In the genomic region with DNA sequence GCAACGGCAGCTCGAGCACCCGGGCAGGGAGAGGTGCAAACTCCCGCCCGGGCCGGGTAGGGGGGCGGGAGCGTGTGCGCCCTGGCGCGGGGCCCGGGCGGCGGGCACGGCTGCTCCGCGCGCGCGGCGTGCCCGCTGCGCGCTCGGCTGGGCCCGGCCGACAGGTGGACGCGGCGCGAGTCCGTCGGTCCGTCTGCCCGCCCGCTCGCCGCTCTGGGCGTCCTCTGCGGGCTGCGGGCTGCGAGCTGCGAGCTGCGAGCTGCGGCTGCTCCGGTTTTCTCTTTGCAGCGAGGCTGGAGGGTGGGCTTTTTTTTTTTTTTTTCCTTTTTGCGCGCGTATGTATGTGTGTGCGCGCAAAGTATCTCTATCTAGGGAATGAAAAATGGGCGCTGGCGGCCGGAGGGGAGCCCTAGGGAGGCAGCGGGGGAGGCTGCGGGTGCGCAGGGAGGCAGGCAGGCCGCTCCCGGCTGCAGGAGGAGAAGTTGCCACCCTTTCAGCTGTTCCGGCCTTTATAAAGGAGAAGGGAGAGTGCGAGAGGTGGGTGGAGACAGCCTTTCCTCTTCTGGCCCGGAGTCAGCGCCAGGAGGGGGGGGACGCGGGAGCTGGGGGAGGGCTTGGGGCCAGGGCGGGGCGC, we compare ENCODE assay signal across 8 cellular contexts. TPM values are rescaled to one million over a fixed set of nuclear protein-coding genes. Genes with fewer than 3 reads are reported as not detected.
A peak's percentile ranks its signal among the peaks of the same experiment; 100 is the strongest.
DNase-seq lines count a peak whose midpoint lies in the region; ATAC-seq and TF ChIP-seq lines count a peak whose summit lies in the region.

A gene (minus strand): TSS at position 487 of the 634 bp plus-strand sequence. CDS start 1,019 bp downstream, outside the sequence.

- H3K4me1 ChIP-seq in A673 (ENCODE audit: insufficient read depth, low read length, poor library complexity, severe bottlenecking): peaks cover 18% of the 10 kb centered on the region
- H3K4me1 ChIP-seq in H9 (ENCODE audit: insufficient read depth, low read length): no peaks in the 10 kb centered on the region
- peaks cover 88% of the 10 kb centered on the region for H3K4me1 ChIP-seq in left ventricle myocardium inferior
- peaks cover 47% of the 10 kb centered on the region for H3K4me1 ChIP-seq in psoas muscle

- no peaks in the 10 kb centered on the region for H3K79me2 ChIP-seq in H9 (ENCODE audit: insufficient read depth, low read length)

- H3K9me3 ChIP-seq in A673 (ENCODE audit: low read depth, low read length, poor library complexity, severe bottlenecking) (no peaks in the 10 kb centered on the region), H9 (ENCODE audit: control insufficient read depth, low read depth, low read length) (no peaks in the 10 kb centered on the region), left ventricle myocardium inferior (replicated peaks) (no peaks in the 10 kb centered on the region), psoas muscle (no peaks in the 10 kb centered on the region)

- DNase-seq in A673 (ENCODE audit: low spot score) (peak; percentile 27), H9 (no peak), left ventricle myocardium inferior (peak; percentile 63), psoas muscle (peak in 1 of 2 donors; percentile 68), foreskin melanocyte (no peak), SKM-1 (lab: John Stamatoyannopoulos, UW; ENCODE audit: unreplicated experiment) (no peak)
- no peak for DNase-seq in activated naive CD8-positive, alpha-beta T cell treated with anti-CD3 and anti-CD28 coated beads for 36 hours

- H3K23ac ChIP-seq in H9 (ENCODE audit: insufficient read length, low read depth, low read length): no peak within 1 kb of the TSS

- POLR2A ChIA-PET in A673 (lab: Charles Lee; ENCODE audit: low non-redundant PET): no interaction called here

- ATAC-seq in psoas muscle: peak; percentile 25 to 41 (median 38)
- no peak for ATAC-seq in GM19467 (IDR thresholded peaks at IDR 0.05; ENCODE audit: unreplicated experiment)

- H2BK5ac ChIP-seq in H9 (ENCODE audit: insufficient read length, low read length): no peak within 1 kb of the TSS

- H4K20me1 ChIP-seq in H9 (ENCODE audit: control insufficient read depth, insufficient read depth, insufficient read length): peaks cover 4% of the 10 kb centered on the region

- intact Hi-C loops in A673 (cut with micrococcal nuclease; ENCODE audit: unreplicated experiment): loop anchor here (10.0 kb wide), 1 partner anchor 70 kb away; no protein-coding TSS in a partner anchor
- intact Hi-C loops in left ventricle myocardium inferior (cut with micrococcal nuclease): no loop called here
- intact Hi-C loops in psoas muscle (cut with DNase I): loop anchor here (5.0 kb wide), 3 partner anchors 33 to 68 kb away; no protein-coding TSS in a partner anchor

- no peak within 1 kb of the TSS for H2AFZ ChIP-seq in H9 (ENCODE audit: low read length)

- no peak within 1 kb of the TSS for H3K9ac ChIP-seq in H9 (ENCODE audit: extremely low read depth, insufficient read length, low read length)

- BruUV-seq in A673 (replicated peaks; lab: Mats Ljungman, UMichigan): no TSS peak

- no CpG with 5 or more reads among the region's 68 CpGs for WGBS in H9 (ENCODE audit: extremely low coverage, insufficient read length, low lambda C conversion rate)
- WGBS in psoas muscle, 3 donors: 0 to 1% (median 1%) methylated on average over 28 to 67 of the region's 68 CpGs

- H2BK12ac ChIP-seq in H9 (ENCODE audit: insufficient read length, low read depth, low read length): no peak within 1 kb of the TSS

- H3K14ac ChIP-seq in H9 (ENCODE audit: insufficient read depth, low read length): no peak within 1 kb of the TSS; the same call in 1 of the 2 replicates

- peaks cover 85% of the 10 kb centered on the region for H3K27me3 Mint-ChIP-seq in H9 (ENCODE audit: low read depth)
- H3K27me3 Mint-ChIP-seq in activated naive CD8-positive, alpha-beta T cell treated with anti-CD3 and anti-CD28 coated beads for 36 hours: peaks cover 49% of the 10 kb centered on the region

- H3K9me3 Mint-ChIP-seq in H9: peaks cover 4% of the 10 kb centered on the region in 2 experiments; a peak in 3 of 5 replicates
- no peaks in the 10 kb centered on the region for H3K9me3 Mint-ChIP-seq in activated naive CD8-positive, alpha-beta T cell treated with anti-CD3 and anti-CD28 coated beads for 36 hours

- H3K36me3 Mint-ChIP-seq in H9 (ENCODE audit: insufficient read depth in 1 of 3, low read depth in 3 of 3): peaks cover 0 to 3% (median 2%) of the 10 kb centered on the region in 3 experiments; a peak in 2 of 7 replicates
- no peaks in the 10 kb centered on the region for H3K36me3 Mint-ChIP-seq in activated naive CD8-positive, alpha-beta T cell treated with anti-CD3 and anti-CD28 coated beads for 36 hours

- H3K4me2 ChIP-seq in H9 (ENCODE audit: insufficient read depth, insufficient read length, low read length): peak within 1 kb of the TSS; percentile 18

- no peak within 1 kb of the TSS for H3K56ac ChIP-seq in H9 (ENCODE audit: insufficient read length, low read depth, low read length)

- H3K79me1 ChIP-seq in H9 (ENCODE audit: insufficient read depth, low read depth, low read length, poor library complexity, severe bottlenecking): no peaks in the 10 kb centered on the region

- CTCF ChIA-PET in A673 (lab: Charles Lee): interaction anchor here (0.5 to 0.7 kb wide), 2 partner anchors 127 to 270 kb away, joined by 4 to 5 read pairs; no protein-coding TSS in a partner anchor

- H4K8ac ChIP-seq in H9 (replicated peaks; ENCODE audit: insufficient read length, low read depth, low read length): no peak within 1 kb of the TSS

- H4K5ac ChIP-seq in H9 (ENCODE audit: insufficient read length, low read depth, low read length): no peak within 1 kb of the TSS

- no peak within 1 kb of the TSS for H3K27ac Mint-ChIP-seq in H9
- no peak within 1 kb of the TSS for H3K27ac Mint-ChIP-seq in activated naive CD8-positive, alpha-beta T cell treated with anti-CD3 and anti-CD28 coated beads for 36 hours

- H3K27me3 ChIP-seq in A673 (replicated peaks; ENCODE audit: insufficient read depth, low read depth, low read length, poor library complexity) (peaks cover 50% of the 10 kb centered on the region), H9 (ENCODE audit: insufficient read depth, low read length) (peaks cover 19% of the 10 kb centered on the region), left ventricle myocardium inferior (ENCODE audit: low read depth) (peaks cover 13% of the 10 kb centered on the region), psoas muscle (ENCODE audit: insufficient read depth in 3 of 3, low read length in 2 of 3) (no peaks in the 10 kb centered on the region)

- no peak within 1 kb of the TSS for H3T11ph ChIP-seq in H9 (ENCODE audit: low read length)

- no peak within 1 kb of the TSS for H2BK120ac ChIP-seq in H9 (ENCODE audit: low read depth, low read length, poor library complexity, severe bottlenecking)

- no peak within 1 kb of the TSS for H3K18ac ChIP-seq in H9 (ENCODE audit: insufficient read length, low read depth, low read length)

- H3K4ac ChIP-seq in H9 (ENCODE audit: low read depth, low read length): no peak within 1 kb of the TSS

- H2AK5ac ChIP-seq in H9 (ENCODE audit: insufficient read length, low read length): no peak within 1 kb of the TSS

- H2BK20ac ChIP-seq in H9 (ENCODE audit: low read depth, low read length, poor library complexity, severe bottlenecking): no peak within 1 kb of the TSS

- H2BK15ac ChIP-seq in H9 (ENCODE audit: low read depth, low read length): no peak within 1 kb of the TSS

- no peaks in the 10 kb centered on the region for H3K36me3 ChIP-seq in A673 (ENCODE audit: insufficient read depth, low read length, poor library complexity, severe bottlenecking)
- H3K36me3 ChIP-seq in left ventricle myocardium inferior: no peaks in the 10 kb centered on the region
- no peaks in the 10 kb centered on the region for H3K36me3 ChIP-seq in psoas muscle (ENCODE audit: insufficient read depth in 1 of 2, low read depth in 1 of 2)

- TF ChIP-seq CTCF in A673 (conservative IDR thresholded peaks at IDR 0.05; ENCODE audit: low read depth, low read length) (no peak), H9 (conservative IDR thresholded peaks at IDR 0.05) (no peak), left ventricle myocardium inferior (IDR thresholded peaks at IDR 0.05; ENCODE audit: borderline replicate concordance) (no peak), psoas muscle (IDR thresholded peaks at IDR 0.05) (no peak)

- peaks cover 16 to 34% of the 10 kb centered on the region in 2 experiments for H3K4me1 Mint-ChIP-seq in H9
- peaks cover 33% of the 10 kb centered on the region for H3K4me1 Mint-ChIP-seq in activated naive CD8-positive, alpha-beta T cell treated with anti-CD3 and anti-CD28 coated beads for 36 hours

- peaks cover 18% of the 10 kb centered on the region for H3K23me2 ChIP-seq in H9 (ENCODE audit: insufficient read length, low read depth, low read length, poor library complexity, severe bottlenecking)

- H3K4me3 ChIP-seq in A673 (ENCODE audit: low read depth, low read length, poor library complexity, severe bottlenecking) (peak within 1 kb of the TSS; percentile 41), left ventricle myocardium inferior (peak within 1 kb of the TSS; percentile 82), psoas muscle (peak within 1 kb of the TSS; percentile 73)

- H3K27ac ChIP-seq in A673 (ENCODE audit: low read depth, low read length, poor library complexity, severe bottlenecking): no peak within 1 kb of the TSS
- no peak within 1 kb of the TSS for H3K27ac ChIP-seq in H9 (ENCODE audit: insufficient read length, low read depth, low read length)
- H3K27ac ChIP-seq in left ventricle myocardium inferior (replicated peaks): peak within 1 kb of the TSS; percentile 97
- peak within 1 kb of the TSS; percentile 87 for H3K27ac ChIP-seq in psoas muscle

- peak within 1 kb of the TSS; percentile 68 to 88 for H3K4me3 Mint-ChIP-seq in H9
- peak within 1 kb of the TSS; percentile 67 for H3K4me3 Mint-ChIP-seq in activated naive CD8-positive, alpha-beta T cell treated with anti-CD3 and anti-CD28 coated beads for 36 hours

- H4K91ac ChIP-seq in H9 (ENCODE audit: insufficient read length, low read depth, low read length): no peak within 1 kb of the TSS

RNA-seq across cellular contexts. Expression of the gene that starts here (rescaled TPM):
- 0.09 and 0.13 TPM in 2 replicates for total RNA-seq in A673 (2021)
- 6.1 and 7.1 TPM in 2 replicates for total RNA-seq in H9 (2021)
- total RNA-seq in activated naive CD8-positive, alpha-beta T cell treated with anti-CD3 and anti-CD28 coated beads for 36 hours: under 1 TPM; 0.35 to 0.40 TPM
- 17.2 TPM for total RNA-seq in left ventricle myocardium inferior
- total RNA-seq in psoas muscle: 10 to 100 TPM in 3 of 4 donors, 1 to 10 TPM in 1; 7.5 to 16.4 (median 14.0) TPM
- polyA plus RNA-seq in psoas muscle: 10 to 100 TPM in 1 of 3 donors, 1 to 10 TPM in 2; 5.2 to 10.1 (median 5.8) TPM

Comparison
In these comparisons a context has a peak if more than half of its experiments do, and no peak if none do; other contexts are left out.
1. Peak in DNase-seq and H3K4me3 ChIP-seq in A673; RNA of the gene not detected or under 1 TPM.
2. H3K27ac ChIP-seq: peak in left ventricle myocardium inferior (single experiment) and psoas muscle (single experiment); none in A673 (single experiment) and H9 (single experiment).
3. Peak in every context shown above with its lines, with median percentiles within 50 percentile points of each other: H3K4me3 ChIP-seq.